7 cellular contexts compared by ENCODE assay signal in the genomic region with DNA sequence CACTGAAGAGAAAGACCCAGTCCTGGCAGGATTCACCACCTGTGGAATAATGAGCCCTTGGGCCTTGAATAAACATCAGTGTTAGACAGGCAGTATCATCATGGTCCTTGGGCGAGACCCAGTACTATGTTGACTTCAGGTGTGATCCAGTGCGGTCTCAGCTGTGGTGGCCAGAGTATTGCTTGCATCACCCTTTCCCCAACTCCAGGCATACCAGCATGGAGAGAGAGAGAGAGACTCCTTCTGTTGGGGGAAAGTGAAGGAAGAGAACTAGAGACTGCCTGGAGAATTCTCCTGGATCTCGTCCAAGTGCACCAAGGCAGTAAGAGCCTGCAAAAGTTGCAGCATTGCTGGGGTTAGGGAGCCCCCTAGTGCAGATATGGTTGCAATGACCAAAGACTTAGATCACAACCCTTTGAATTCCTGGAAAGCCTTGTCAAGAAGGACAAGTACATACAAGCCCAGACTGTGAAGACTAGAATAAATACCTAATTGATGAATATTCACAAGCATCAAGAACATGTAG.
DNase-seq lines count a peak whose midpoint lies in the region; ATAC-seq and TF ChIP-seq lines count a peak whose summit lies in the region.

No MANE protein-coding gene starts in this region.

- no peaks in the 10 kb centered on the region for H3K36me3 ChIP-seq in Loucy (ENCODE audit: insufficient read depth, low read length)
- H3K36me3 ChIP-seq in Peyer's patch = no peaks in the 10 kb centered on the region
- H3K36me3 ChIP-seq in cardiac muscle cell = no peaks in the 10 kb centered on the region

- no peak overlapping the region for H2AFZ ChIP-seq in Loucy (ENCODE audit: low read length)

- H3K27ac ChIP-seq in Peyer's patch (no peak overlapping the region), cardiac muscle cell (no peak overlapping the region)

- no peak overlapping the region for H3K4me2 ChIP-seq in Loucy (ENCODE audit: low read depth, low read length, poor library complexity, severe bottlenecking)

- no peak overlapping the region for H3K9ac ChIP-seq in Loucy (ENCODE audit: low read depth, low read length, poor library complexity, severe bottlenecking)

- TF ChIP-seq CTCF in GM12873 (IDR thresholded peaks at IDR 0.05; ENCODE audit: insufficient read depth, low read depth, low read length, missing control alignments) (peak; percentile 72), Loucy (conservative IDR thresholded peaks at IDR 0.05; ENCODE audit: low read length) (peak; percentile 71), Peyer's patch (IDR thresholded peaks at IDR 0.05) (peak in 5 of 6 experiments; percentile 25 to 73 (median 70)), cardiac muscle cell (IDR thresholded peaks at IDR 0.05; ENCODE audit: low read depth, low read length) (peak; percentile 60)

- ATAC-seq in GM19467 (IDR thresholded peaks at IDR 0.05; ENCODE audit: unreplicated experiment) = no peak

- H3K4me1 ChIP-seq in Loucy (ENCODE audit: insufficient read depth, low read length, poor library complexity, severe bottlenecking) = no peaks in the 10 kb centered on the region
- H3K4me1 ChIP-seq in Peyer's patch = no peaks in the 10 kb centered on the region
- no peaks in the 10 kb centered on the region for H3K4me1 ChIP-seq in cardiac muscle cell (ENCODE audit: low read depth)

- no peaks in the 10 kb centered on the region for H3K79me2 ChIP-seq in Loucy (ENCODE audit: insufficient read depth, low read length)

- H4K20me1 ChIP-seq in Loucy (ENCODE audit: insufficient read depth, low read length, poor library complexity, severe bottlenecking) = no peaks in the 10 kb centered on the region

- H3K27me3 ChIP-seq in Loucy (ENCODE audit: insufficient read depth, low read length, poor library complexity, severe bottlenecking) (no peaks in the 10 kb centered on the region), Peyer's patch (no peaks in the 10 kb centered on the region), cardiac muscle cell (no peaks in the 10 kb centered on the region)

- H3K9me2 ChIP-seq in Loucy (replicated peaks; ENCODE audit: low read depth, low read length) = no peaks in the 10 kb centered on the region

- H3K9me3 ChIP-seq in Loucy (ENCODE audit: insufficient read depth, low read depth, low read length) = no peaks in the 10 kb centered on the region
- no peaks in the 10 kb centered on the region for H3K9me3 ChIP-seq in Peyer's patch
- no peaks in the 10 kb centered on the region for H3K9me3 ChIP-seq in cardiac muscle cell (ENCODE audit: low read depth)

- DNase-seq in Peyer's patch = peak in 2 of 3 donors; percentile 51 to 76
- DNase-seq in activated effector memory CD4-positive, alpha-beta T cell treated with anti-CD3 and anti-CD28 coated beads, Interleukin-2, amount 50 U/mL, for 16 hours = peak; percentile 68
- DNase-seq in cardiac muscle cell (ENCODE audit: low read depth in 1 of 2, low spot score in 1 of 2) = peak; percentile 75 to 88
- DNase-seq in retina = peak; percentile 21

- H3F3A ChIP-seq in Loucy (ENCODE audit: low read depth) = no peaks in the 10 kb centered on the region

- H3K4me3 ChIP-seq in Loucy (ENCODE audit: low read length, poor library complexity, severe bottlenecking) (no peak overlapping the region), Peyer's patch (no peak overlapping the region), cardiac muscle cell (no peak overlapping the region)

- no peak for TF ChIP-seq POLR2A in Peyer's patch (IDR thresholded peaks at IDR 0.05)

Comparison
In these comparisons a context has a peak if more than half of its experiments do, and no peak if none do; other contexts are left out.
1. DNase-seq: peak in every context shown above with its lines; median percentile 82 in cardiac muscle cell; 68 in activated effector memory CD4-positive, alpha-beta T cell treated with anti-CD3 and anti-CD28 coated beads, Interleukin-2, amount 50 U/mL, for 16 hours; 64 in Peyer's patch; 21 in retina.